In genomic region chr1:241470361-241470760, GRCh38 we compare ENCODE assay signal across 17 cellular contexts. TPM values are rescaled to one million over a fixed set of nuclear protein-coding genes. Genes with fewer than 3 reads are reported as not detected.
DNase-seq lines count a peak whose midpoint lies in the region; ATAC-seq, FAIRE-seq and TF ChIP-seq lines count a peak whose summit lies in the region.
"Had no signal": no experiment of that assay in that cellular context is flagged by ENCODE, and none has a peak within 500 bp of the region (broad histone marks: within the 10 kb centered on the region; RNA-seq: fewer than 3 reads in every experiment).

No MANE protein-coding gene starts in this region.

- H3K27me3 Mint-ChIP-seq in glutamatergic neuron (ENCODE audit: unreplicated experiment): no peaks in the 10 kb centered on the region
- H3K27me3 Mint-ChIP-seq in T-cell: peaks cover 0 to 23% of the 10 kb centered on the region in 2 donors

- TF ChIP-seq CTCF in D721Med (IDR thresholded peaks at IDR 0.05; ENCODE audit: insufficient read depth, missing control alignments) (no peak), glutamatergic neuron (IDR thresholded peaks at IDR 0.05; ENCODE audit: partially characterized antibody, unreplicated experiment) (no peak)

- peak overlapping the region; percentile 66 for H3K27ac Mint-ChIP-seq in glutamatergic neuron (ENCODE audit: unreplicated experiment)
- H3K27ac Mint-ChIP-seq in T-cell: no peak overlapping the region
- H3K27ac Mint-ChIP-seq: B cell; CD4-positive, alpha-beta T cell; GM23338; IgD-negative memory B cell had no signal

- POLR2A ChIA-PET in T-cell (lab: Charles Lee): no interaction called here

- peaks cover 10% of the 10 kb centered on the region for H3K36me3 Mint-ChIP-seq in glutamatergic neuron (ENCODE audit: unreplicated experiment)
- H3K36me3 Mint-ChIP-seq in T-cell: no peaks in the 10 kb centered on the region
- H3K36me3 Mint-ChIP-seq: IgD-negative memory B cell had no signal

- H3K9me3 Mint-ChIP-seq in glutamatergic neuron (ENCODE audit: unreplicated experiment): peaks cover 1% of the 10 kb centered on the region
- H3K9me3 Mint-ChIP-seq in T-cell: no peaks in the 10 kb centered on the region
- H3K9me3 Mint-ChIP-seq: CD4-positive, alpha-beta T cell; GM23338 had no signal

- no peak for ATAC-seq in T-cell (replicated peaks in 1 of 4)
- ATAC-seq: GM12878, GM23338 had no signal

- FAIRE-seq in D721Med (lab: Jason Lieb, UNC): peak; percentile 29
- FAIRE-seq: GM12878, GM18507 had no signal

- H3K4me3 Mint-ChIP-seq in glutamatergic neuron (ENCODE audit: unreplicated experiment) (no peak overlapping the region), T-cell (no peak overlapping the region)
- H3K4me3 Mint-ChIP-seq: B cell; CD4-positive, alpha-beta T cell; GM23338; IgD-negative memory B cell had no signal

- DNase-seq in D721Med (ENCODE audit: insufficient read length, low spot score) (no peak), NCI-H1694 (lab: John Stamatoyannopoulos, UW) (peak; percentile 53), glutamatergic neuron (no peak), superior temporal gyrus (ENCODE audit: extremely low spot score) (peak; percentile 24), T-cell (no peak), NCI-H748 treated with DMSO at 0.1 percent for 48 hours (lab: John Stamatoyannopoulos, UW) (no peak), mesenteric fat pad (ENCODE audit: low spot score) (no peak)
- DNase-seq: ACHN; Calu3; CD4-positive, alpha-beta T cell; DMS79; H7 had no signal

- CTCF ChIA-PET in T-cell (lab: Charles Lee): no interaction called here

- H3K4me1 Mint-ChIP-seq in glutamatergic neuron (ENCODE audit: low read depth, unreplicated experiment) (peaks cover 16% of the 10 kb centered on the region), T-cell (no peaks in the 10 kb centered on the region)
- H3K4me1 Mint-ChIP-seq: B cell, GM23338 had no signal

RNA-seq across cellular contexts. Expression of gene FH, which starts 49.2 kb away (rescaled TPM):
- total RNA-seq in glutamatergic neuron (ENCODE audit: unreplicated experiment) (51.0 TPM), T-cell (10 to 100 TPM; 14.6 to 32.7 (median 28.2) TPM), mesenteric fat pad (57.2 TPM)

Comparison
In these comparisons a context has a peak if more than half of its experiments do, and no peak if none do; other contexts are left out.
1. DNase-seq: peak in NCI-H1694 (single experiment) and superior temporal gyrus (single experiment); none in D721Med (single experiment), glutamatergic neuron (single experiment), T-cell (0 of 34), NCI-H748 treated with DMSO at 0.1 percent for 48 hours (single experiment) and mesenteric fat pad (single experiment).